ENCODE assay signal across 18 cellular contexts in genomic region chr1:174911626-174912025, GRCh38.
"Had no signal": no experiment of that assay in that cellular context is flagged by ENCODE, and none has a peak within 500 bp of the region (broad histone marks: within the 10 kb centered on the region; RNA-seq: fewer than 3 reads in every experiment).

No MANE protein-coding gene starts in this region.

- H3K9ac ChIP-seq: neural progenitor cell had no signal

- H3K27ac Mint-ChIP-seq: dendritic cell treated with granulocyte-macrophage colony-stimulating factor and Interleukin-4, amounts not matched to agents 40 ng/mL and 50 ng/mL, for 4 days; neural progenitor cell had no signal

- H3K4me1 ChIP-seq: esophagus muscularis mucosa, prostate gland, right atrium auricular region had no signal

- H3K27ac ChIP-seq: esophagus muscularis mucosa, neural progenitor cell, prostate gland, right atrium auricular region, vagina, WERI-Rb-1 had no signal

- H3K27me3 Mint-ChIP-seq: activated naive CD4-positive, alpha-beta T cell treated with anti-CD3 and anti-CD28 coated beads, Interleukin-2, amount 50 U/mL, for 24 hours; dendritic cell treated with granulocyte-macrophage colony-stimulating factor and Interleukin-4, amounts not matched to agents 40 ng/mL and 50 ng/mL, for 4 days; naive B cell; stimulated activated naive CD8-positive, alpha-beta T cell treated with anti-CD3 and anti-CD28 coated beads, Interleukin-15, amount 100 ng/mL, for 72 hours had no signal

- H2AFZ ChIP-seq: neural progenitor cell had no signal

- DNase-seq: activated CD4-positive, alpha-beta T cell treated with anti-CD3 and anti-CD28 coated beads for 1 hour; activated effector memory CD4-positive, alpha-beta T cell treated with Interleukin-2 at 50 U/mL for 16 hours; activated T-cell treated with anti-CD3 and anti-CD28 coated beads for 4 hours; effector memory CD4-positive, alpha-beta T cell; left cardiac atrium; mesenchymal stem cell; mucosa of descending colon; naive B cell; trophoblast cell; WERI-Rb-1 had no signal

- H3K27me3 ChIP-seq: esophagus muscularis mucosa, neural progenitor cell, right atrium auricular region, vagina had no signal

- H3K36me3 ChIP-seq: esophagus muscularis mucosa, neural progenitor cell, prostate gland, right atrium auricular region, vagina, WERI-Rb-1 had no signal

- H3K4me3 Mint-ChIP-seq: activated naive CD4-positive, alpha-beta T cell treated with anti-CD3 and anti-CD28 coated beads, Interleukin-2, amount 50 U/mL, for 24 hours; dendritic cell treated with granulocyte-macrophage colony-stimulating factor and Interleukin-4, amounts not matched to agents 40 ng/mL and 50 ng/mL, for 4 days; naive B cell; neural progenitor cell had no signal

- H3K9me3 ChIP-seq: esophagus muscularis mucosa, mucosa of descending colon, prostate gland, right atrium auricular region, vagina had no signal

- H3K9me3 Mint-ChIP-seq: activated naive CD4-positive, alpha-beta T cell treated with anti-CD3 and anti-CD28 coated beads, Interleukin-2, amount 50 U/mL, for 24 hours; dendritic cell treated with granulocyte-macrophage colony-stimulating factor and Interleukin-4, amounts not matched to agents 40 ng/mL and 50 ng/mL, for 4 days; neural progenitor cell had no signal

- ATAC-seq: left cardiac atrium, mucosa of descending colon had no signal

- H3K4me3 ChIP-seq: esophagus muscularis mucosa, mucosa of descending colon, neural progenitor cell, prostate gland, right atrium auricular region, vagina had no signal

- H3K4me2 ChIP-seq: neural progenitor cell had no signal

- H3K4me1 Mint-ChIP-seq: neural progenitor cell had no signal
